Comparison of ENCODE assay signal across 18 cellular contexts in genomic region chr10:133327651-133328357, GRCh38. TPM values are rescaled to one million over a fixed set of nuclear protein-coding genes. Genes with fewer than 3 reads are reported as not detected.
DNase-seq lines count a peak whose midpoint lies in the region; ATAC-seq and TF ChIP-seq lines count a peak whose summit lies in the region.
"Had no signal": no experiment of that assay in that cellular context is flagged by ENCODE, and none has a peak within 500 bp of the region (broad histone marks: within the 10 kb centered on the region; RNA-seq: fewer than 3 reads in every experiment).

No MANE protein-coding gene starts in this region.

- peaks cover 43% of the 10 kb centered on the region for H3K4me1 Mint-ChIP-seq in chondrocyte (ENCODE audit: low read depth)
- peaks cover 7% of the 10 kb centered on the region for H3K4me1 Mint-ChIP-seq in activated CD4-positive, alpha-beta T cell treated with anti-CD3 and anti-CD28 coated beads, Interleukin-2, amount 10 ng/mL, durations not matched to agents 7 days and 5 days

- POLR2A ChIA-PET in activated CD4-positive, alpha-beta T cell treated with anti-CD3 and anti-CD28 coated beads, Interleukin-2, amount 10 ng/mL, durations not matched to agents 7 days and 5 days (lab: Charles Lee), result no interaction called here

- ATAC-seq in HG03095 (IDR thresholded peaks at IDR 0.05; ENCODE audit: unreplicated experiment) (no peak), GM19455 (IDR thresholded peaks at IDR 0.05; ENCODE audit: unreplicated experiment) (no peak)
- ATAC-seq: T-helper 17 cell had no signal

- DNase-seq in COLO668 (lab: John Stamatoyannopoulos, UW; ENCODE audit: unreplicated experiment), result peak; percentile 44
- DNase-seq in NCI-H146 (lab: John Stamatoyannopoulos, UW), result peak; percentile 76
- DNase-seq in chondrocyte (ENCODE audit: low spot score), result peak; percentile 86
- no peak for DNase-seq in activated CD4-positive, alpha-beta T cell treated with anti-CD3 and anti-CD28 coated beads, Interleukin-2, amount 10 ng/mL, durations not matched to agents 7 days and 5 days
- DNase-seq: activated CD4-positive, CD25-positive, alpha-beta regulatory T cell; activated effector memory CD4-positive, alpha-beta T cell treated with anti-CD3 and anti-CD28 coated beads, Interleukin-2, amount 50 U/mL, for 16 hours; amygdala; NCI-H187; NCI-H524; RPMI8226; T-helper 17 cell had no signal

- H3K36me3 Mint-ChIP-seq in chondrocyte (ENCODE audit: low read depth), result no peaks in the 10 kb centered on the region
- H3K36me3 Mint-ChIP-seq in activated CD4-positive, alpha-beta T cell treated with anti-CD3 and anti-CD28 coated beads, Interleukin-2, amount 10 ng/mL, durations not matched to agents 7 days and 5 days (ENCODE audit: low read depth), result no peaks in the 10 kb centered on the region
- H3K36me3 Mint-ChIP-seq: CD8-positive, alpha-beta memory T cell; neural progenitor cell had no signal

- H3K27me3 Mint-ChIP-seq in chondrocyte (ENCODE audit: low read depth), result peaks cover 10% of the 10 kb centered on the region
- peaks cover 54% of the 10 kb centered on the region for H3K27me3 Mint-ChIP-seq in activated CD4-positive, alpha-beta T cell treated with anti-CD3 and anti-CD28 coated beads, Interleukin-2, amount 10 ng/mL, durations not matched to agents 7 days and 5 days

- CTCF ChIA-PET in activated CD4-positive, alpha-beta T cell treated with anti-CD3 and anti-CD28 coated beads, Interleukin-2, amount 10 ng/mL, durations not matched to agents 7 days and 5 days (lab: Charles Lee), result interaction anchor here (1.8 kb wide), 1 partner anchor 20 kb away, joined by 5 read pairs; no protein-coding TSS in a partner anchor

- peak overlapping the region; percentile 68 for H3K27ac Mint-ChIP-seq in chondrocyte (ENCODE audit: unreplicated experiment)
- H3K27ac Mint-ChIP-seq in activated CD4-positive, alpha-beta T cell treated with anti-CD3 and anti-CD28 coated beads, Interleukin-2, amount 10 ng/mL, durations not matched to agents 7 days and 5 days, result no peak overlapping the region
- H3K27ac Mint-ChIP-seq: neural progenitor cell, T-helper 17 cell had no signal

- H3K4me3 Mint-ChIP-seq in chondrocyte (ENCODE audit: unreplicated experiment), result no peak overlapping the region
- no peak overlapping the region for H3K4me3 Mint-ChIP-seq in activated CD4-positive, alpha-beta T cell treated with anti-CD3 and anti-CD28 coated beads, Interleukin-2, amount 10 ng/mL, durations not matched to agents 7 days and 5 days
- H3K4me3 Mint-ChIP-seq: neural progenitor cell, T-helper 17 cell had no signal

- no peak for TF ChIP-seq CTCF in chondrocyte (IDR thresholded peaks at IDR 0.05)

- H3K9me3 Mint-ChIP-seq in chondrocyte (ENCODE audit: low read depth), result no peaks in the 10 kb centered on the region
- H3K9me3 Mint-ChIP-seq in activated CD4-positive, alpha-beta T cell treated with anti-CD3 and anti-CD28 coated beads, Interleukin-2, amount 10 ng/mL, durations not matched to agents 7 days and 5 days, result no peaks in the 10 kb centered on the region
- H3K9me3 Mint-ChIP-seq: CD8-positive, alpha-beta memory T cell had no signal

RNA-seq across cellular contexts. Expression of gene CALY, which starts 8.9 kb away (rescaled TPM):
- 7.3 to 13.5 TPM (median 8.9 TPM) in 3 replicates for total RNA-seq in chondrocyte
- total RNA-seq in activated CD4-positive, alpha-beta T cell treated with anti-CD3 and anti-CD28 coated beads, Interleukin-2, amount 10 ng/mL, durations not matched to agents 7 days and 5 days, result not detected
- total RNA-seq: lung had no signal

RNA-seq across cellular contexts. Expression of gene ZNF511, which starts 19.1 kb away (rescaled TPM):
- 25.6 to 33.0 TPM (median 32.7 TPM) in 3 replicates for total RNA-seq in chondrocyte
- total RNA-seq in activated CD4-positive, alpha-beta T cell treated with anti-CD3 and anti-CD28 coated beads, Interleukin-2, amount 10 ng/mL, durations not matched to agents 7 days and 5 days, result 10 to 100 TPM; 54.5 to 59.7 TPM

RNA-seq across cellular contexts. Expression of gene TUBGCP2, which starts 19.1 kb away (rescaled TPM):
- total RNA-seq in chondrocyte, result 53.2 to 56.2 TPM (median 54.9 TPM) in 3 replicates
- 10 to 100 TPM; 52.4 to 54.2 TPM for total RNA-seq in activated CD4-positive, alpha-beta T cell treated with anti-CD3 and anti-CD28 coated beads, Interleukin-2, amount 10 ng/mL, durations not matched to agents 7 days and 5 days

RNA-seq across cellular contexts. Expression of gene PRAP1, which starts 19.4 kb away (rescaled TPM):
- not detected in 3 replicates for total RNA-seq in chondrocyte
- total RNA-seq in activated CD4-positive, alpha-beta T cell treated with anti-CD3 and anti-CD28 coated beads, Interleukin-2, amount 10 ng/mL, durations not matched to agents 7 days and 5 days, result not detected
- total RNA-seq: CD8-positive, alpha-beta memory T cell; epithelial cell of proximal tubule; right atrium auricular region; T-helper 17 cell had no signal

RNA-seq across cellular contexts. Expression of gene FUOM, which starts 30.0 kb away (rescaled TPM):
- total RNA-seq in chondrocyte, result 29.9 to 34.4 TPM (median 32.2 TPM) in 3 replicates
- total RNA-seq in activated CD4-positive, alpha-beta T cell treated with anti-CD3 and anti-CD28 coated beads, Interleukin-2, amount 10 ng/mL, durations not matched to agents 7 days and 5 days, result 10 to 100 TPM; 11.9 to 16.2 TPM
